8 cellular contexts compared by ENCODE assay signal in the genomic region with DNA sequence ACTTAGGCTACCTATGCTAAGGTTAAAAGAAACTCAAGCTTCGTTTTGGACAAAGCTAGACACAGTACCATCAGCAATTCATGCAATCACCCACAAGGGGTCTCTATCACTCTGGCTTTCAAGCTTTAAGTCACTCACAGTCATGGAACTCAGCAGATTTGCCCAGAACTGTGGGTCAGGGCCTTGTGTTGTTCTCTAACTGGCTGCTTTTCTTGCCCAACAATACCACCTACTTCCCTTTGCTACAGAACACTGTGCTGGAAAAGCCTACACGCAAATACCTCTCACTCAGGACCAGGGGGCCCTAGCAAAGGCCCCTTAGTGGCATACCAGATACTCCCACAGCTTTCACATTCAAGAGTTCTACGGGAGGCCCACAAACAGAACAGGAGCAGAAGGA. TPM values are rescaled to one million over a fixed set of nuclear protein-coding genes. Genes with fewer than 3 reads are reported as not detected.
DNase-seq lines count a peak whose midpoint lies in the region; ATAC-seq, FAIRE-seq and TF ChIP-seq lines count a peak whose summit lies in the region.

No MANE protein-coding gene starts in this region.

- ATAC-seq in HG02798 (IDR thresholded peaks at IDR 0.05; ENCODE audit: poor library complexity, unreplicated experiment) (peak; percentile 85), left colon (peak; percentile 97)

- intact Hi-C loops in left colon (cut with DNase I, micrococcal nuclease): loop anchor here (2.0 to 10.0 kb wide), 2 partner anchors 43 to 45 kb away; partner anchors contain the start of gene STAT6 (in 1 of the 2)

- peaks cover 14% of the 10 kb centered on the region for H3K4me1 Mint-ChIP-seq in chondrocyte (ENCODE audit: low read depth)

- H3K27ac ChIP-seq in 22Rv1: no peak overlapping the region; the same call in 1 of the 2 replicates

- no peaks in the 10 kb centered on the region for H3K9me3 Mint-ChIP-seq in chondrocyte (ENCODE audit: low read depth)

- TF ChIP-seq CTCF in 22Rv1 (IDR thresholded peaks at IDR 0.05): peak; percentile 92
- peak; percentile 92 for TF ChIP-seq CTCF in GM12873 (IDR thresholded peaks at IDR 0.05; ENCODE audit: insufficient read depth, low read depth, low read length, missing control alignments)
- peak; percentile 95 for TF ChIP-seq CTCF in chondrocyte (IDR thresholded peaks at IDR 0.05)

- peak overlapping the region; percentile 88 for H3K27ac Mint-ChIP-seq in chondrocyte (ENCODE audit: unreplicated experiment)

- H3K27me3 Mint-ChIP-seq in chondrocyte (ENCODE audit: low read depth): no peaks in the 10 kb centered on the region

- peaks cover 4% of the 10 kb centered on the region for H3K36me3 Mint-ChIP-seq in chondrocyte (ENCODE audit: low read depth)

- FAIRE-seq in TTC549 (lab: Jason Lieb, UNC): peak; percentile 79

- H3K4me3 Mint-ChIP-seq in chondrocyte (ENCODE audit: unreplicated experiment): no peak overlapping the region

- DNase-seq in NCI-H187 treated with DMSO at 0.1 percent for 48 hours (lab: John Stamatoyannopoulos, UW) (peak; percentile 19), chondrocyte (ENCODE audit: low spot score) (no peak), left colon (peak in 1 of 2 donors; percentile 58)
- peak; percentile 29 for DNase-seq in stimulated activated CD8-positive, alpha-beta memory T cell treated with anti-CD3 and anti-CD28 coated beads, Interleukin-15, amount 100 ng/mL, for 1 hour (ENCODE audit: low read depth)

RNA-seq across cellular contexts. Expression of gene NEMP1, which starts 9.1 kb away (rescaled TPM):
- total RNA-seq in chondrocyte: 11.7 to 14.7 TPM (median 12.9 TPM) in 3 replicates
- total RNA-seq in left colon: 1 to 10 TPM; 4.9 to 5.8 TPM

RNA-seq across cellular contexts. Expression of gene NAB2, which starts 19.4 kb away (rescaled TPM):
- 30.7 to 32.5 TPM (median 31.1 TPM) in 3 replicates for total RNA-seq in chondrocyte
- total RNA-seq in left colon: 1 to 10 TPM; 2.3 to 8.9 TPM

RNA-seq across cellular contexts. Expression of gene MYO1A, which starts 19.6 kb away (rescaled TPM):
- 0.48 TPM in 1 of 3 replicates, not detected in the others for total RNA-seq in chondrocyte
- total RNA-seq in left colon: 100 to 1,000 TPM; 281 to 296 TPM

RNA-seq across cellular contexts. Expression of gene STAT6, which starts 41.6 kb away (rescaled TPM):
- total RNA-seq in chondrocyte (89.4 to 101 TPM (median 94.2 TPM) in 3 replicates), left colon (100 to 1,000 TPM; 182 to 214 TPM)

RNA-seq across cellular contexts. Expression of gene TAC3, which starts 53.2 kb away (rescaled TPM):
- not detected in 3 replicates for total RNA-seq in chondrocyte
- 1 to 10 TPM; 1.4 to 2.8 TPM for total RNA-seq in left colon

Comparison
In these comparisons a context has a peak if more than half of its experiments do, and no peak if none do; other contexts are left out.
1. RNA of gene MYO1A, which starts 19.6 kb away (total RNA-seq): 281 to 296 TPM in left colon; 0.48 TPM in chondrocyte; every median in the first group is over 100 times any median in the second.
2. Peak in every context shown above with its lines, with median percentiles within 50 percentile points of each other: CTCF ChIP-seq.